In genomic region chr1:232822524-232822923, GRCh38 we compare ENCODE assay signal across 29 cellular contexts. TPM values are rescaled to one million over a fixed set of nuclear protein-coding genes. Genes with fewer than 3 reads are reported as not detected.
"Had no signal": no experiment of that assay in that cellular context is flagged by ENCODE, and none has a peak within 500 bp of the region (broad histone marks: within the 10 kb centered on the region; RNA-seq: fewer than 3 reads in every experiment).

No MANE protein-coding gene starts in this region.

- H3K27ac ChIP-seq: adrenal gland, breast epithelium, SJSA1 had no signal

- H3K9me3 ChIP-seq: adrenal gland, breast epithelium, SJSA1 had no signal

- ATAC-seq: activated CD4-positive, CD25-positive, alpha-beta regulatory T cell treated with anti-CD3 and anti-CD28 coated beads, Interleukin-2, amount 50 U/mL, for 24 hours; activated CD8-positive, alpha-beta T cell treated with anti-CD3 and anti-CD28 coated beads, Interleukin-2, amount 10 ng/mL, durations not matched to agents 7 days and 5 days; Panc1; SK-N-SH treated with all-trans-retinoic acid at 6 μM for 48 hours had no signal

- H3K27me3 ChIP-seq: adrenal gland, breast epithelium, SJSA1 had no signal

- DNase-seq: activated CD4-positive, alpha-beta T cell treated with anti-CD3 and anti-CD28 coated beads for 48 hours; activated CD4-positive, alpha-beta T cell treated with anti-CD3 and anti-CD28 coated beads, Interleukin-2, amount 50 U/mL, for 4 hours; activated CD8-positive, alpha-beta memory T cell treated with anti-CD3 and anti-CD28 coated beads, Interleukin-2, amount 50 U/mL, for 48 hours; activated CD8-positive, alpha-beta T cell treated with anti-CD3 and anti-CD28 coated beads, Interleukin-2, amount 10 ng/mL, durations not matched to agents 7 days and 5 days; activated naive CD4-positive, alpha-beta T cell treated with anti-CD3 and anti-CD28 coated beads, Interleukin-2, amount 50 U/mL, for 16 hours; activated naive CD8-positive, alpha-beta T cell treated with anti-CD3 and anti-CD28 coated beads, Interleukin-2, amount 10 ng/mL, durations not matched to agents 7 days and 5 days; activated T-cell treated with anti-CD3 and anti-CD28 coated beads, Interleukin-2, amount 50 U/mL, for 1 hour; adrenal gland; anterior cingulate cortex; caudate nucleus; Kasumi-1; KBM-7; NCI-H1105 treated with DMSO at 0.1 percent for 48 hours; NCI-H1436 treated with DMSO at 0.1 percent for 48 hours; NCI-H187; NCI-H2081; NCI-H345; NCI-H510A; NCI-H69; NK-92 treated with Interleukin-12 subunit alpha and Interleukin-12 subunit beta, amount 100 ng/mL, for 24 hours; OCI-M1; RPMI8226; SHP77; SW 1271 had no signal

- H3K36me3 ChIP-seq: adrenal gland, breast epithelium, SJSA1 had no signal

- H3K4me3 ChIP-seq: adrenal gland, breast epithelium, SJSA1 had no signal

RNA-seq across cellular contexts. Expression of gene MAP10, which starts 17.3 kb away (rescaled TPM):
- total RNA-seq: SJSA1 had no signal
